Comparison of ENCODE assay signal across 16 cellular contexts in genomic region chr9:100190339-100190738, GRCh38.
DNase-seq lines count a peak whose midpoint lies in the region; ATAC-seq, FAIRE-seq and TF ChIP-seq lines count a peak whose summit lies in the region.
"Had no signal": no experiment of that assay in that cellular context is flagged by ENCODE, and none has a peak within 500 bp of the region (broad histone marks: within the 10 kb centered on the region; RNA-seq: fewer than 3 reads in every experiment).

No MANE protein-coding gene starts in this region.

- no peaks in the 10 kb centered on the region for H4K20me1 ChIP-seq in astrocyte (ENCODE audit: insufficient read depth, low read length)
- H4K20me1 ChIP-seq: BLaER1 treated with 17β-estradiol and CSF1 and Interleukin-3, amounts not matched to agents 10 nM and 100 nM had no signal

- TF ChIP-seq POLR2A in H54 (IDR thresholded peaks at IDR 0.05; ENCODE audit: low read depth, low read length), result no peak

- H3K9me3 ChIP-seq in HEK293 (ENCODE audit: control insufficient read depth, insufficient read depth, low read depth, low read length) (no peaks in the 10 kb centered on the region), astrocyte (ENCODE audit: insufficient read depth, low read depth, low read length) (no peaks in the 10 kb centered on the region), endodermal cell (ENCODE audit: control insufficient read depth, low read length) (peaks cover 36% of the 10 kb centered on the region)

- H3K27ac Mint-ChIP-seq in astrocyte (ENCODE audit: unreplicated experiment), result no peak overlapping the region
- no peak overlapping the region for H3K27ac Mint-ChIP-seq in endodermal cell
- H3K27ac Mint-ChIP-seq: B cell; CD8-positive, alpha-beta T cell; HFFc6 had no signal

- CTCF ChIA-PET in HEK293 (lab: Yijun Ruan, JAX), result interaction anchor here (0.6 to 1.5 kb wide), 2 partner anchors 14 to 27 kb away, joined by 3 read pairs; no protein-coding TSS in a partner anchor

- H3K27me3 ChIP-seq in astrocyte (ENCODE audit: insufficient read depth, low read length) (no peaks in the 10 kb centered on the region), endodermal cell (ENCODE audit: control insufficient read depth, insufficient read depth, low read length, poor library complexity, severe bottlenecking) (no peaks in the 10 kb centered on the region)
- H3K27me3 ChIP-seq: BLaER1 treated with 17β-estradiol and CSF1 and Interleukin-3, amounts not matched to agents 10 nM and 100 nM had no signal

- H3K4me1 ChIP-seq in HEK293 (ENCODE audit: control insufficient read depth, insufficient read depth, low read length), result no peaks in the 10 kb centered on the region
- no peaks in the 10 kb centered on the region for H3K4me1 ChIP-seq in astrocyte (ENCODE audit: insufficient read depth, low read length)
- H3K4me1 ChIP-seq in endodermal cell (ENCODE audit: control insufficient read depth, insufficient read depth, low read length), result no peaks in the 10 kb centered on the region
- H3K4me1 ChIP-seq: BLaER1 treated with 17β-estradiol and CSF1 and Interleukin-3, amounts not matched to agents 10 nM and 100 nM; HAP-1 had no signal

- WGBS in endodermal cell (ENCODE audit: insufficient coverage in 1 of 2, insufficient read length in 1 of 2), 2 experiments, result 100% methylated on average over 1 to 2 of the region's 2 CpGs

- no peaks in the 10 kb centered on the region for H3K27me3 Mint-ChIP-seq in astrocyte (ENCODE audit: low read depth, unreplicated experiment)
- H3K27me3 Mint-ChIP-seq in endodermal cell (ENCODE audit: insufficient read depth), result no peaks in the 10 kb centered on the region
- H3K27me3 Mint-ChIP-seq: B cell had no signal

- H3K36me3 Mint-ChIP-seq in astrocyte (ENCODE audit: low read depth, unreplicated experiment), result peaks cover 21% of the 10 kb centered on the region
- peaks cover 38% of the 10 kb centered on the region for H3K36me3 Mint-ChIP-seq in endodermal cell (ENCODE audit: low read depth)

- H3K4me1 Mint-ChIP-seq in astrocyte (ENCODE audit: low read depth, unreplicated experiment) (no peaks in the 10 kb centered on the region), endodermal cell (no peaks in the 10 kb centered on the region)

- no peak overlapping the region for H3K4me3 Mint-ChIP-seq in astrocyte (ENCODE audit: unreplicated experiment)
- no peak overlapping the region for H3K4me3 Mint-ChIP-seq in endodermal cell
- H3K4me3 Mint-ChIP-seq: B cell; CD8-positive, alpha-beta T cell; HFFc6 had no signal

- DNase-seq in H54 (ENCODE audit: insufficient read length, low spot score), result no peak
- DNase-seq in astrocyte (ENCODE audit: low read depth), result no peak
- DNase-seq in myocyte (ENCODE audit: low read depth), result peak; percentile 7
- no peak for DNase-seq in endodermal cell
- DNase-seq: Calu3; CD8-positive, alpha-beta T cell; HFFc6 had no signal

- H3K9ac ChIP-seq in astrocyte (ENCODE audit: low read length), result no peak overlapping the region
- H3K9ac ChIP-seq in endodermal cell (ENCODE audit: extremely low read depth, low read length, poor library complexity, severe bottlenecking), result no peak overlapping the region
- H3K9ac ChIP-seq: BLaER1 treated with 17β-estradiol and CSF1 and Interleukin-3, amounts not matched to agents 10 nM and 100 nM; KMS-11 had no signal

- H3K9me3 Mint-ChIP-seq in astrocyte (ENCODE audit: unreplicated experiment), result peaks cover 16% of the 10 kb centered on the region
- peaks cover 32% of the 10 kb centered on the region for H3K9me3 Mint-ChIP-seq in endodermal cell

- no peak overlapping the region for H3K4me2 ChIP-seq in astrocyte (ENCODE audit: low read length)
- H3K4me2 ChIP-seq: BLaER1 treated with 17β-estradiol and CSF1 and Interleukin-3, amounts not matched to agents 10 nM and 100 nM; KMS-11 had no signal

- H3K4me3 ChIP-seq in HEK293 (ENCODE audit: low read depth, low read length) (no peak overlapping the region), astrocyte (ENCODE audit: insufficient read depth, low read depth, low read length) (no peak overlapping the region), endodermal cell (ENCODE audit: low read length) (no peak overlapping the region)
- H3K4me3 ChIP-seq: BLaER1 treated with 17β-estradiol and CSF1 and Interleukin-3, amounts not matched to agents 10 nM and 100 nM; HAP-1 had no signal

- TF ChIP-seq CTCF in HEK293 (tag by site-specific recombination; IDR thresholded peaks at IDR 0.05) (no peak), astrocyte (IDR thresholded peaks at IDR 0.05; ENCODE audit: insufficient read depth, low read depth, low read length) (no peak), endodermal cell (conservative IDR thresholded peaks at IDR 0.05) (no peak)

- ATAC-seq in GM21423 (IDR thresholded peaks at IDR 0.05; ENCODE audit: unreplicated experiment), result no peak
- ATAC-seq: CD8-positive, alpha-beta T cell had no signal

- no peaks in the 10 kb centered on the region for H3K79me2 ChIP-seq in astrocyte (ENCODE audit: insufficient read depth, low read length)

- POLR2A ChIA-PET in HEK293 (lab: Yijun Ruan, JAX), result no interaction called here

- FAIRE-seq in H54 (lab: Jason Lieb, UNC) (peak; percentile 92), astrocyte (lab: Jason Lieb, UNC) (peak; percentile 55)
- FAIRE-seq: G401.6, H1, HTR-8/SVneo had no signal

- no peak overlapping the region for H2AFZ ChIP-seq in astrocyte (ENCODE audit: low read depth, low read length)

- H3K27ac ChIP-seq in HEK293 (ENCODE audit: extremely low read depth, low read depth, low read length), result no peak overlapping the region
- no peak overlapping the region for H3K27ac ChIP-seq in astrocyte (ENCODE audit: low read depth, low read length)
- no peak overlapping the region for H3K27ac ChIP-seq in endodermal cell (ENCODE audit: low read depth, low read length)
- H3K27ac ChIP-seq: BLaER1 treated with 17β-estradiol and CSF1 and Interleukin-3, amounts not matched to agents 10 nM and 100 nM; KMS-11 had no signal

- no peaks in the 10 kb centered on the region for H3K36me3 ChIP-seq in HEK293 (ENCODE audit: control insufficient read depth in 2 of 2, insufficient read depth in 1 of 2, low read length in 2 of 2)
- no peaks in the 10 kb centered on the region for H3K36me3 ChIP-seq in astrocyte (ENCODE audit: insufficient read depth, low read length)
- H3K36me3 ChIP-seq in endodermal cell (ENCODE audit: control insufficient read depth, insufficient read depth, low read length), result peaks cover 4% of the 10 kb centered on the region
- H3K36me3 ChIP-seq: HAP-1 had no signal

TF ChIP-seq in HEK293, 187 proteins besides CTCF, POLR2A, EP300 and RAD21:
- TF ChIP-seq ZNF629 (tag by site-specific recombination; IDR thresholded peaks at IDR 0.05), result no peak
- TF ChIP-seq ZNF626 (tag by site-specific recombination; IDR thresholded peaks at IDR 0.05), result 0 out of 2 replicates have a peak, but pooled peaks have one; percentile 62
- TF ChIP-seq SETDB1 (IDR thresholded peaks at IDR 0.05; ENCODE audit: insufficient read length, low read length), result peak; percentile 98
- peak; percentile 32 for TF ChIP-seq ZNF510 (tag by site-specific recombination; IDR thresholded peaks at IDR 0.05; ENCODE audit: insufficient replicate concordance)
- 0 out of 2 replicates have a peak, but pooled peaks have one; percentile 52 for TF ChIP-seq ZNF184 (tag by site-specific recombination; IDR thresholded peaks at IDR 0.05)
- TF ChIP-seq TRIM28 (IDR thresholded peaks at IDR 0.05; ENCODE audit: borderline replicate concordance, low read length), result 0 out of 2 replicates have a peak, but pooled peaks have one; percentile 77
